Comparison of ENCODE assay signal across 9 cellular contexts in genomic region chr1:209769956-209770355, GRCh38. TPM values are rescaled to one million over a fixed set of nuclear protein-coding genes. Genes with fewer than 3 reads are reported as not detected.
DNase-seq lines count a peak whose midpoint lies in the region; ATAC-seq and TF ChIP-seq lines count a peak whose summit lies in the region.
"Had no signal": no experiment of that assay in that cellular context is flagged by ENCODE, and none has a peak within 500 bp of the region (broad histone marks: within the 10 kb centered on the region; RNA-seq: fewer than 3 reads in every experiment).

No MANE protein-coding gene starts in this region.

- no peaks in the 10 kb centered on the region for H3K79me2 ChIP-seq in fibroblast of lung (ENCODE audit: control insufficient read depth, insufficient read depth, low read length)

- H2AFZ ChIP-seq in fibroblast of lung (ENCODE audit: low read length), result peak overlapping the region; percentile 95

- no peaks in the 10 kb centered on the region for H4K20me1 ChIP-seq in fibroblast of lung (ENCODE audit: control insufficient read depth, extremely low read depth, insufficient read depth, low read length)

- no peak for TF ChIP-seq CTCF in GM12865 (IDR thresholded peaks at IDR 0.05; ENCODE audit: insufficient read depth, low read depth, low read length, missing control alignments)
- no peak for TF ChIP-seq CTCF in RWPE1 (conservative IDR thresholded peaks at IDR 0.05; ENCODE audit: low read depth)
- TF ChIP-seq CTCF in fibroblast of lung (conservative IDR thresholded peaks at IDR 0.05 in 1 of 2, IDR thresholded peaks at IDR 0.05 in 1 of 2; ENCODE audit: low read depth in 1 of 2, low read length in 2 of 2), result no peak

- peak overlapping the region; percentile 86 for H3K27ac ChIP-seq in RWPE1
- peak overlapping the region; percentile 82 for H3K27ac ChIP-seq in fibroblast of lung (ENCODE audit: insufficient read depth, low read length)

- H3K4me2 ChIP-seq in fibroblast of lung (ENCODE audit: extremely low read depth, insufficient read depth, low read length), result peak overlapping the region; percentile 17

- peaks cover 17% of the 10 kb centered on the region for H3K4me1 ChIP-seq in fibroblast of lung (ENCODE audit: control insufficient read depth, extremely low read depth, insufficient read depth, low read length)

- H3K4me3 ChIP-seq in GM12865 (ENCODE audit: low read depth, low read length) (peak overlapping the region; percentile 77), fibroblast of lung (replicated peaks in 1 of 4; ENCODE audit: control extremely low read depth in 1 of 4, insufficient read depth in 1 of 4, low read depth in 3 of 4, low read length in 4 of 4) (no peak overlapping the region)

- ATAC-seq in GM18873 (IDR thresholded peaks at IDR 0.05; ENCODE audit: low FRiP score, unreplicated experiment) (no peak), HG02642 (IDR thresholded peaks at IDR 0.05; ENCODE audit: poor library complexity, unreplicated experiment) (no peak)

- CTCF ChIA-PET in RWPE1 (lab: Yijun Ruan, JAX), result no interaction called here

- no peaks in the 10 kb centered on the region for H3K9me3 ChIP-seq in fibroblast of lung (ENCODE audit: control insufficient read depth, insufficient read depth, low read depth, low read length)

- H3K27me3 ChIP-seq in fibroblast of lung (ENCODE audit: control insufficient read depth, insufficient read depth, low read length), result no peaks in the 10 kb centered on the region

- no peaks in the 10 kb centered on the region for H3K36me3 ChIP-seq in fibroblast of lung (ENCODE audit: control insufficient read depth, insufficient read depth, low read length)

- DNase-seq in GM12865 (ENCODE audit: low read depth), result no peak
- DNase-seq in RWPE1 (ENCODE audit: low spot score), result no peak
- DNase-seq in fibroblast of lung (ENCODE audit: low read depth in 2 of 2), result peak in 1 of 2 donors; percentile 19
- DNase-seq in smooth muscle cell of the brain vasculature (ENCODE audit: low read depth, low spot score), result peak; percentile 20
- no peak for DNase-seq in NCI-H526 (lab: John Stamatoyannopoulos, UW)
- DNase-seq in NCI-H2107 (lab: John Stamatoyannopoulos, UW), result no peak

- peak overlapping the region; percentile 8 for H3K9ac ChIP-seq in fibroblast of lung (ENCODE audit: insufficient read depth, low read length)

- POLR2A ChIA-PET in RWPE1 (lab: Yijun Ruan, JAX; ENCODE audit: low non-redundant PET), result no interaction called here

RNA-seq across cellular contexts. Expression of gene TRAF3IP3, which starts 14.1 kb away (rescaled TPM):
- total RNA-seq in fibroblast of lung, result not detected in 2 replicates
- not detected in 2 replicates for polyA plus RNA-seq in fibroblast of lung
- polyA plus RNA-seq in fibroblast of lung (2012), result not detected in 2 replicates
- polyA minus RNA-seq in fibroblast of lung (ENCODE audit: low replicate concordance), result not detected in 2 replicates
- total RNA-seq: osteocyte had no signal

RNA-seq across cellular contexts. Expression of gene C1orf74, which starts 14.4 kb away (rescaled TPM):
- 3.1 and 4.3 TPM in 2 replicates for total RNA-seq in fibroblast of lung
- 1.8 and 2.2 TPM in 2 replicates for polyA plus RNA-seq in fibroblast of lung
- polyA plus RNA-seq in fibroblast of lung (2012), result 1.6 and 1.8 TPM in 2 replicates
- polyA minus RNA-seq in fibroblast of lung (ENCODE audit: low replicate concordance), result 2.1 and 4.5 TPM in 2 replicates

RNA-seq across cellular contexts. Expression of gene IRF6, which starts 36.0 kb away (rescaled TPM):
- total RNA-seq in fibroblast of lung, result under 0.01 and 0.66 TPM in 2 replicates
- polyA plus RNA-seq in fibroblast of lung, result 0.87 and 1.00 TPM in 2 replicates
- polyA plus RNA-seq in fibroblast of lung (2012), result 0.36 and 0.83 TPM in 2 replicates
- 1.9 and 6.1 TPM in 2 replicates for polyA minus RNA-seq in fibroblast of lung (ENCODE audit: low replicate concordance)
- total RNA-seq: osteocyte had no signal

RNA-seq across cellular contexts. Expression of gene UTP25, which starts 57.8 kb away (rescaled TPM):
- 6.9 and 10.4 TPM in 2 replicates for total RNA-seq in fibroblast of lung
- polyA plus RNA-seq in fibroblast of lung, result 12.3 and 13.8 TPM in 2 replicates
- 5.8 and 6.7 TPM in 2 replicates for polyA plus RNA-seq in fibroblast of lung (2012)
- polyA minus RNA-seq in fibroblast of lung (ENCODE audit: low replicate concordance), result 5.1 and 6.2 TPM in 2 replicates
